19 cellular contexts compared by ENCODE assay signal in the genomic region with DNA sequence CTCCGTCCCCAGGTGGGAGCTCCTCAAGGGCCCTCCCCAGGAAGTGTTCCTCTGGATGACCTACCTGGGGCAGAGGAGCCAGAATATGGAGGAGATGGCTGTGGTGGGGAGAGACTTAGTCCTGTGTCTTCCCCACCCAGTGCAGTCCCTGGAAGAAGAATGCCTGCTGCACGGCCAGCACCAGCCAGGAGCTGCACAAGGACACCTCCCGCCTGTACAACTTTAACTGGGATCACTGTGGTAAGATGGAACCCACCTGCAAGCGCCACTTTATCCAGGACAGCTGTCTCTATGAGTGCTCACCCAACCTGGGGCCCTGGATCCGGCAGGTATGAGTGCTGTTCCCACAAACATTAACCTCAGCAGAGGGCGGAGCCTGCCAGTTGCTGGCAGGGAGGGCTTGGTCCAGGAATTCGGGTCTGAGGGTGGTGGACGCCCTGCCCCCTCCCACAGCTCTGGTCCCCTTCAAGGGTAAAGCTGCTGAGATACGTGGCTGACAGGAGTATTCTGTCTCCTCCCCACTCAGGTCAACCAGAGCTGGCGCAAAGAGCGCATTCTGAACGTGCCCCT. TPM values are rescaled to one million over a fixed set of nuclear protein-coding genes. Genes with fewer than 3 reads are reported as not detected.
DNase-seq lines count a peak whose midpoint lies in the region; ATAC-seq and TF ChIP-seq lines count a peak whose summit lies in the region.
"Had no signal": no experiment of that assay in that cellular context is flagged by ENCODE, and none has a peak within 500 bp of the region (broad histone marks: within the 10 kb centered on the region; RNA-seq: fewer than 3 reads in every experiment).

No MANE protein-coding gene starts in this region.

- H3K27ac ChIP-seq in RWPE2 (ENCODE audit: poor library complexity, severe bottlenecking) (peak overlapping the region; percentile 99), neutrophil (peak overlapping the region; percentile 96), endodermal cell (ENCODE audit: low read depth, low read length) (no peak overlapping the region)
- H3K27ac ChIP-seq: GM23248 had no signal

- no peak overlapping the region for H3K27ac Mint-ChIP-seq in endodermal cell
- H3K27ac Mint-ChIP-seq: CD4-positive, alpha-beta T cell had no signal

- WGBS in endodermal cell (ENCODE audit: insufficient coverage in 1 of 2, insufficient read length in 1 of 2), 2 experiments: 89 to 98% methylated on average over 5 to 12 of the region's 12 CpGs

- H3K27me3 ChIP-seq in RWPE2 (ENCODE audit: insufficient read depth, poor library complexity, severe bottlenecking) (no peaks in the 10 kb centered on the region), neutrophil (no peaks in the 10 kb centered on the region), endodermal cell (ENCODE audit: control insufficient read depth, insufficient read depth, low read length, poor library complexity, severe bottlenecking) (peaks cover 1% of the 10 kb centered on the region)
- H3K27me3 ChIP-seq: BE2C had no signal

- H3K4me3 Mint-ChIP-seq in endodermal cell: no peak overlapping the region
- H3K4me3 Mint-ChIP-seq: CD4-positive, alpha-beta T cell had no signal

- H3K4me3 ChIP-seq in RWPE2 (ENCODE audit: severe bottlenecking) (no peak overlapping the region), neutrophil (ENCODE audit: low read depth in 1 of 2, low read length in 1 of 2) (peak overlapping the region; percentile 73 to 91), endodermal cell (ENCODE audit: low read length) (no peak overlapping the region)
- H3K4me3 ChIP-seq: GM23248, HAP-1, K562 had no signal

- ATAC-seq in RWPE2 (ENCODE audit: low read depth) (no peak), GM19467 (IDR thresholded peaks at IDR 0.05; ENCODE audit: unreplicated experiment) (no peak)
- ATAC-seq: K562 had no signal

- H3K36me3 Mint-ChIP-seq in endodermal cell (ENCODE audit: low read depth): no peaks in the 10 kb centered on the region

- peaks cover 20% of the 10 kb centered on the region for H3K27me3 Mint-ChIP-seq in endodermal cell (ENCODE audit: insufficient read depth)

- H3K4me1 ChIP-seq in RWPE2 (ENCODE audit: insufficient read depth, poor library complexity, severe bottlenecking) (peaks cover 32% of the 10 kb centered on the region), neutrophil (ENCODE audit: control insufficient read depth in 1 of 2, insufficient read depth in 1 of 2, low read depth in 1 of 2, low read length in 1 of 2) (peaks cover 91 to 97% of the 10 kb centered on the region in 2 experiments), endodermal cell (ENCODE audit: control insufficient read depth, insufficient read depth, low read length) (no peaks in the 10 kb centered on the region)
- H3K4me1 ChIP-seq: BE2C, HAP-1 had no signal

- TF ChIP-seq CTCF in RWPE2 (IDR thresholded peaks at IDR 0.05; ENCODE audit: poor library complexity, severe bottlenecking) (no peak), neutrophil (IDR thresholded peaks at IDR 0.05) (no peak), endodermal cell (conservative IDR thresholded peaks at IDR 0.05) (no peak), GM13976 (IDR thresholded peaks at IDR 0.05; ENCODE audit: borderline replicate concordance, control extremely low read depth, extremely low read depth, insufficient read depth, missing control alignments) (no peak)

- no peaks in the 10 kb centered on the region for H3K4me1 Mint-ChIP-seq in endodermal cell

- no peak overlapping the region for H3K9ac ChIP-seq in endodermal cell (ENCODE audit: extremely low read depth, low read length, poor library complexity, severe bottlenecking)
- H3K9ac ChIP-seq: GM23248 had no signal

- H3K9me3 ChIP-seq in RWPE2 (ENCODE audit: severe bottlenecking) (no peaks in the 10 kb centered on the region), neutrophil (no peaks in the 10 kb centered on the region), endodermal cell (ENCODE audit: control insufficient read depth, low read length) (no peaks in the 10 kb centered on the region)
- H3K9me3 ChIP-seq: BE2C, Caco-2, HAP-1 had no signal

- H3K36me3 ChIP-seq in RWPE2 (ENCODE audit: low read depth): peaks cover 20% of the 10 kb centered on the region
- peaks cover 55% of the 10 kb centered on the region for H3K36me3 ChIP-seq in neutrophil
- no peaks in the 10 kb centered on the region for H3K36me3 ChIP-seq in endodermal cell (ENCODE audit: control insufficient read depth, insufficient read depth, low read length)
- H3K36me3 ChIP-seq: BE2C, HAP-1 had no signal

- DNase-seq in RWPE2 (ENCODE audit: low spot score): no peak
- DNase-seq in left kidney (ENCODE audit: low read depth, low spot score): peak; percentile 50
- no peak for DNase-seq in endodermal cell
- DNase-seq in GM13976 (ENCODE audit: low spot score): no peak
- DNase-seq: ACHN; BE2C; C1 segment of cervical spinal cord; Caco-2; CD4-positive, alpha-beta T cell; DMS153; DMS79 treated with DMSO at 0.1 percent for 48 hours; GF-D8; GM23248 had no signal

- no peaks in the 10 kb centered on the region for H3K9me3 Mint-ChIP-seq in endodermal cell
- H3K9me3 Mint-ChIP-seq: CD4-positive, alpha-beta T cell had no signal

- in situ Hi-C loops in GM13976 (cut with MboI; ENCODE audit: low sequenced_read_pairs, unreplicated experiment): no loop called here

RNA-seq across cellular contexts. Expression of gene FOLR3, which starts 3.4 kb away (rescaled TPM):
- not detected for total RNA-seq in endodermal cell
- polyA plus RNA-seq in endodermal cell (2013, experiment 1 of 2): not detected
- not detected for polyA plus RNA-seq in endodermal cell (2013, experiment 2 of 2)
- total RNA-seq: Caco-2, H4, HT-29, K562 had no signal
- polyA plus RNA-seq: K562 had no signal

RNA-seq across cellular contexts. Expression of gene ANAPC15, which starts 26.4 kb away (rescaled TPM):
- 10 to 100 TPM; 51.2 to 54.9 TPM for total RNA-seq in endodermal cell
- polyA plus RNA-seq in endodermal cell (2013, experiment 1 of 2): 53.3 TPM
- polyA plus RNA-seq in endodermal cell (2013, experiment 2 of 2): 61.5 TPM

RNA-seq across cellular contexts. Expression of gene TOMT, which starts 33.2 kb away (rescaled TPM):
- total RNA-seq in endodermal cell: not detected
- 0.21 TPM for polyA plus RNA-seq in endodermal cell (2013, experiment 1 of 2)
- polyA plus RNA-seq in endodermal cell (2013, experiment 2 of 2): not detected
- total RNA-seq: Caco-2; CD4-positive, alpha-beta T cell; GM23248; H4; K562 had no signal
- polyA plus RNA-seq: GM23248, K562 had no signal

RNA-seq across cellular contexts. Expression of gene LAMTOR1, which starts 35.8 kb away (rescaled TPM):
- total RNA-seq in endodermal cell: 100 to 1,000 TPM in 1 of 2 donors, 10 to 100 TPM in 1; 92.0 to 104 TPM
- 114 TPM for polyA plus RNA-seq in endodermal cell (2013, experiment 1 of 2)
- polyA plus RNA-seq in endodermal cell (2013, experiment 2 of 2): 111 TPM

RNA-seq across cellular contexts. Expression of gene FOLR1, which starts 53.0 kb away (rescaled TPM):
- total RNA-seq in endodermal cell: 10 to 100 TPM; 13.8 to 19.3 TPM
- 5.8 TPM for polyA plus RNA-seq in endodermal cell (2013, experiment 1 of 2)
- 4.8 TPM for polyA plus RNA-seq in endodermal cell (2013, experiment 2 of 2)
- total RNA-seq: CD4-positive, alpha-beta T cell; GM23248 had no signal

Comparison
In these comparisons a context has a peak if more than half of its experiments do, and no peak if none do; other contexts are left out.
1. H3K4me3 ChIP-seq: peak in neutrophil (2 of 2); none in RWPE2 (single experiment) and endodermal cell (single experiment).